ENCODE assay signal across 15 cellular contexts in the genomic region with DNA sequence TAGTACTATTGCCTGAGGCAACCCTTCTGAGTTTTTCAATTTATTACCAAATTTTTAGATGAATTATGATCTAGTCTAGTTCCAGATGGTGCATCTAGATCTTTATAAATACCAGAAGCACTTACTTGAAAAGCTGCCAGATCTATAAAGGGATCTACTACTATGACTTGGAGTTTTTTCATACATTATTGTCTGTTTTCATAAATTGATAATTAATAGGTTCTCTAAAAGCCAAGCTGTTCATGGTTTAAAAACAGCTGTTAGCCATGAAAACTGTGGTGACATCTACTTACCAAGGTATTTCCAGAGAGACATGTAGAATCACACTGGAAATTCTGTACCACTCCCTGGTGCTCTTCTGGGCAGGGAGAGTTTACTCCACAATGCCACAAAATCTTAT.
DNase-seq lines count a peak whose midpoint lies in the region; ATAC-seq and TF ChIP-seq lines count a peak whose summit lies in the region.
"Had no signal": no experiment of that assay in that cellular context is flagged by ENCODE, and none has a peak within 500 bp of the region (broad histone marks: within the 10 kb centered on the region; RNA-seq: fewer than 3 reads in every experiment).

No MANE protein-coding gene starts in this region.

- TF ChIP-seq CTCF in glutamatergic neuron (IDR thresholded peaks at IDR 0.05; ENCODE audit: partially characterized antibody, unreplicated experiment) = no peak

- peaks cover 13% of the 10 kb centered on the region for H3K4me1 Mint-ChIP-seq in glutamatergic neuron (ENCODE audit: low read depth, unreplicated experiment)
- H3K4me1 Mint-ChIP-seq in effector memory CD8-positive, alpha-beta T cell (ENCODE audit: low read depth in 2 of 2) = no peaks in the 10 kb centered on the region
- H3K4me1 Mint-ChIP-seq: H9, IgD-negative memory B cell had no signal

- peak overlapping the region; percentile 68 for H3K27ac Mint-ChIP-seq in glutamatergic neuron (ENCODE audit: unreplicated experiment)
- H3K27ac Mint-ChIP-seq in effector memory CD8-positive, alpha-beta T cell = no peak overlapping the region
- H3K27ac Mint-ChIP-seq: IgD-negative memory B cell had no signal

- peak; percentile 53 for DNase-seq in DMS 273 (lab: John Stamatoyannopoulos, UW; ENCODE audit: unreplicated experiment)
- DNase-seq in NCI-H1105 treated with DMSO at 0.1 percent for 48 hours (lab: John Stamatoyannopoulos, UW) = peak; percentile 80
- DNase-seq in NCI-H524 treated with DMSO at 0.1 percent for 48 hours (lab: John Stamatoyannopoulos, UW) = peak; percentile 78
- DNase-seq in glutamatergic neuron = no peak
- no peak for DNase-seq in effector memory CD8-positive, alpha-beta T cell
- DNase-seq in SHP77 (lab: John Stamatoyannopoulos, UW) = no peak
- no peak for DNase-seq in NK-92 treated with Interleukin-12 subunit alpha and Interleukin-12 subunit beta, amount 100 ng/mL, for 24 hours (lab: John Stamatoyannopoulos, UW)
- DNase-seq: H9, Karpas-422, NCI-H1930, NCI-H510A treated with DMSO at 0.1 percent for 48 hours, SHP77 treated with DMSO at 0.1 percent for 48 hours, T-helper 1 cell, T-helper 9 cell had no signal

- peaks cover 6% of the 10 kb centered on the region for H3K27me3 Mint-ChIP-seq in glutamatergic neuron (ENCODE audit: unreplicated experiment)
- H3K27me3 Mint-ChIP-seq in effector memory CD8-positive, alpha-beta T cell = no peaks in the 10 kb centered on the region
- H3K27me3 Mint-ChIP-seq: IgD-negative memory B cell had no signal

- ATAC-seq in effector memory CD8-positive, alpha-beta T cell (replicated peaks) = no peak

- H3K4me3 Mint-ChIP-seq in glutamatergic neuron (ENCODE audit: unreplicated experiment) = no peak overlapping the region
- H3K4me3 Mint-ChIP-seq in effector memory CD8-positive, alpha-beta T cell = no peak overlapping the region
- H3K4me3 Mint-ChIP-seq: H9, IgD-negative memory B cell had no signal

- peaks cover 5% of the 10 kb centered on the region for H3K9me3 Mint-ChIP-seq in glutamatergic neuron (ENCODE audit: unreplicated experiment)
- peaks cover 4 to 10% of the 10 kb centered on the region in 2 donors for H3K9me3 Mint-ChIP-seq in effector memory CD8-positive, alpha-beta T cell

- no peaks in the 10 kb centered on the region for H3K36me3 Mint-ChIP-seq in glutamatergic neuron (ENCODE audit: unreplicated experiment)
- H3K36me3 Mint-ChIP-seq in effector memory CD8-positive, alpha-beta T cell (ENCODE audit: insufficient read depth) = no peaks in the 10 kb centered on the region
- H3K36me3 Mint-ChIP-seq: IgD-negative memory B cell had no signal

Comparison
In these comparisons a context has a peak if more than half of its experiments do, and no peak if none do; other contexts are left out.
1. DNase-seq: peak in DMS 273 (single experiment), NCI-H1105 treated with DMSO at 0.1 percent for 48 hours (single experiment) and NCI-H524 treated with DMSO at 0.1 percent for 48 hours (single experiment); none in glutamatergic neuron (single experiment), effector memory CD8-positive, alpha-beta T cell (0 of 3), SHP77 (0 of 2) and NK-92 treated with Interleukin-12 subunit alpha and Interleukin-12 subunit beta, amount 100 ng/mL, for 24 hours (single experiment).